ENCODE assay signal across 12 cellular contexts in the genomic region with DNA sequence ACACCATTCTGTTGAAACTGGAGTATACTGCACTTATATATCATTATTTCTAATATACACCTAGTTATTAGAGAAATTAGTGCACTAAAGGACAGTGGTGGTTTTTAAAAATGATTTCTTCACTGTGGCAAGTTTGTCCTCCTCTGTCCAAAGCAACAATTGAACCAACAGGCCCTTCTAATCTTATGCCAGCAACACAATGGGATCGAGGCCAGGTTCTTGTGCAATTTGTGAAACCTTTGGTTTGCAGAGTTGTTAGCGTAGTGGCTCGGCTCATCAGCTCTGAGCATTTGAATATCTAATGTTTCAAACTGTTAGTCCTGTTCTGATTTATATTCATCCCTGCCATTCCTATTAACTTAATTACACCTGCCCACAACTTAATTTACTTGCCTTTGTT. TPM values are rescaled to one million over a fixed set of nuclear protein-coding genes. Genes with fewer than 3 reads are reported as not detected.
DNase-seq lines count a peak whose midpoint lies in the region; ATAC-seq, FAIRE-seq and TF ChIP-seq lines count a peak whose summit lies in the region.
"Had no signal": no experiment of that assay in that cellular context is flagged by ENCODE, and none has a peak within 500 bp of the region (broad histone marks: within the 10 kb centered on the region; RNA-seq: fewer than 3 reads in every experiment).

No MANE protein-coding gene starts in this region.

- no peak overlapping the region for H3K27ac Mint-ChIP-seq in astrocyte (ENCODE audit: unreplicated experiment)

- H3K9me3 Mint-ChIP-seq in astrocyte (ENCODE audit: unreplicated experiment): no peaks in the 10 kb centered on the region

- H3K4me1 Mint-ChIP-seq in astrocyte (ENCODE audit: low read depth, unreplicated experiment): no peaks in the 10 kb centered on the region

- H3K27me3 ChIP-seq in KMS-11 (ENCODE audit: insufficient read depth, low read depth): no peaks in the 10 kb centered on the region
- H3K27me3 ChIP-seq in astrocyte (ENCODE audit: insufficient read depth, low read length): no peaks in the 10 kb centered on the region
- H3K27me3 ChIP-seq in hepatocyte: no peaks in the 10 kb centered on the region
- no peaks in the 10 kb centered on the region for H3K27me3 ChIP-seq in brain microvascular endothelial cell (replicated peaks)
- H3K27me3 ChIP-seq: foreskin keratinocyte had no signal

- H3K4me1 ChIP-seq in KMS-11 (ENCODE audit: low read depth, poor library complexity, severe bottlenecking) (peaks cover 38% of the 10 kb centered on the region), astrocyte (ENCODE audit: insufficient read depth, low read length) (peaks cover 12% of the 10 kb centered on the region), hepatocyte (ENCODE audit: insufficient read depth) (no peaks in the 10 kb centered on the region)
- H3K4me1 ChIP-seq: foreskin keratinocyte had no signal

- H3K4me3 Mint-ChIP-seq in astrocyte (ENCODE audit: unreplicated experiment): no peak overlapping the region

- no peaks in the 10 kb centered on the region for H3K79me2 ChIP-seq in KMS-11 (ENCODE audit: insufficient read depth, low read depth)
- no peaks in the 10 kb centered on the region for H3K79me2 ChIP-seq in astrocyte (ENCODE audit: insufficient read depth, low read length)
- H3K79me2 ChIP-seq in hepatocyte: no peaks in the 10 kb centered on the region

- in situ Hi-C loops in brain microvascular endothelial cell (cut with HindIII; ENCODE audit: low pct_ligation_motif_present, low sequenced_read_pairs): no loop called here

- no peaks in the 10 kb centered on the region for H3K9me2 ChIP-seq in hepatocyte (replicated peaks; ENCODE audit: insufficient read depth)

- no peaks in the 10 kb centered on the region for H3K9me3 ChIP-seq in astrocyte (ENCODE audit: insufficient read depth, low read depth, low read length)
- no peaks in the 10 kb centered on the region for H3K9me3 ChIP-seq in hepatocyte (ENCODE audit: low read depth)

- no peaks in the 10 kb centered on the region for H3K27me3 Mint-ChIP-seq in astrocyte (ENCODE audit: low read depth, unreplicated experiment)

- H2AFZ ChIP-seq in KMS-11 (ENCODE audit: low read depth) (no peak overlapping the region), astrocyte (ENCODE audit: low read depth, low read length) (no peak overlapping the region), hepatocyte (no peak overlapping the region)

- H3K9ac ChIP-seq in KMS-11: peak overlapping the region; percentile 21; the same call in 1 of the 2 replicates
- no peak overlapping the region for H3K9ac ChIP-seq in astrocyte (ENCODE audit: low read length)

- peak overlapping the region; percentile 74 for H3K27ac ChIP-seq in KMS-11
- H3K27ac ChIP-seq in astrocyte (ENCODE audit: low read depth, low read length): no peak overlapping the region
- no peak overlapping the region for H3K27ac ChIP-seq in hepatocyte
- H3K27ac ChIP-seq in brain microvascular endothelial cell: no peak overlapping the region
- H3K27ac ChIP-seq: foreskin keratinocyte had no signal

- ATAC-seq in GM19395 (IDR thresholded peaks at IDR 0.05; ENCODE audit: unreplicated experiment): no peak
- ATAC-seq: foreskin keratinocyte had no signal

- no peaks in the 10 kb centered on the region for H3K36me3 Mint-ChIP-seq in astrocyte (ENCODE audit: low read depth, unreplicated experiment)

- WGBS in hepatocyte (ENCODE audit: low lambda C conversion rate, missing lambda C conversion rate): 93% methylated on average over 3 of the region's 3 CpGs

- TF ChIP-seq CTCF in KMS-11 (conservative IDR thresholded peaks at IDR 0.05; ENCODE audit: low read depth, low read length) (no peak), astrocyte (IDR thresholded peaks at IDR 0.05; ENCODE audit: insufficient read depth, low read depth, low read length) (no peak), hepatocyte (IDR thresholded peaks at IDR 0.05; ENCODE audit: poor library complexity) (no peak), brain microvascular endothelial cell (IDR thresholded peaks at IDR 0.05; ENCODE audit: low read depth, low read length, missing control alignments) (no peak)

- H4K20me1 ChIP-seq in KMS-11 (ENCODE audit: insufficient read depth) (no peaks in the 10 kb centered on the region), astrocyte (ENCODE audit: insufficient read depth, low read length) (no peaks in the 10 kb centered on the region), hepatocyte (ENCODE audit: insufficient read depth, poor library complexity, severe bottlenecking) (no peaks in the 10 kb centered on the region)

- H3K4me2 ChIP-seq in KMS-11 (peak overlapping the region; percentile 66), astrocyte (ENCODE audit: low read length) (no peak overlapping the region), hepatocyte (no peak overlapping the region)

- H3K36me3 ChIP-seq in KMS-11 (ENCODE audit: insufficient read depth) (no peaks in the 10 kb centered on the region), astrocyte (ENCODE audit: insufficient read depth, low read length) (no peaks in the 10 kb centered on the region), hepatocyte (replicated peaks; ENCODE audit: insufficient read depth, low read depth) (no peaks in the 10 kb centered on the region), brain microvascular endothelial cell (replicated peaks) (no peaks in the 10 kb centered on the region)

- DNase-seq in astrocyte (ENCODE audit: low read depth) (peak; percentile 67), hepatocyte (ENCODE audit: low spot score) (peak; percentile 7), skeletal muscle cell (ENCODE audit: low read depth) (peak; percentile 26), NCI-H1930 (lab: John Stamatoyannopoulos, UW) (no peak), A172 (ENCODE audit: low spot score) (no peak), brain microvascular endothelial cell (no peak)
- DNase-seq: DND-41; foreskin keratinocyte; NCI-H1436 treated with DMSO at 0.1 percent for 48 hours; stimulated activated CD4-positive, alpha-beta T cell treated with anti-CD3 and anti-CD28 coated beads, Interleukin-2, amount 100 ng/mL, for 48 hours had no signal

- H3K4me3 ChIP-seq in KMS-11 (IDR thresholded peaks at IDR 0.05; ENCODE audit: insufficient read depth, low read depth, low read length) (no peak overlapping the region), astrocyte (ENCODE audit: insufficient read depth, low read depth, low read length) (no peak overlapping the region), hepatocyte (no peak overlapping the region), skeletal muscle cell (ENCODE audit: low read depth, low read length) (no peak overlapping the region), brain microvascular endothelial cell (ENCODE audit: low read depth, low read length) (no peak overlapping the region)

- no peak for FAIRE-seq in astrocyte (lab: Jason Lieb, UNC)

RNA-seq across cellular contexts. Expression of gene LRRC39, which starts 9.9 kb away (rescaled TPM):
- total RNA-seq in astrocyte (0.22 and 0.57 TPM in 2 replicates), hepatocyte (0.68 and 1.2 TPM in 2 replicates)
- 0.88 and 1.1 TPM in 2 replicates for polyA plus RNA-seq in hepatocyte
- not detected in 2 replicates for total RNA-seq in A172 (2014; rRNA removed; shearing (Covaris generic))

RNA-seq across cellular contexts. Expression of gene TRMT13, which starts 54.9 kb away (rescaled TPM):
- total RNA-seq in astrocyte (9.6 and 11.7 TPM in 2 replicates), hepatocyte (13.7 and 18.8 TPM in 2 replicates)
- 8.9 and 9.6 TPM in 2 replicates for polyA plus RNA-seq in hepatocyte
- 11.7 and 16.0 TPM in 2 replicates for total RNA-seq in A172 (2014; rRNA removed; shearing (Covaris generic))

RNA-seq across cellular contexts. Expression of gene SASS6, which starts 55.2 kb away (rescaled TPM):
- total RNA-seq in astrocyte (3.6 and 3.7 TPM in 2 replicates), hepatocyte (4.5 and 7.5 TPM in 2 replicates)
- polyA plus RNA-seq in hepatocyte: 1.9 and 2.7 TPM in 2 replicates
- 11.9 and 13.7 TPM in 2 replicates for total RNA-seq in A172 (2014; rRNA removed; shearing (Covaris generic))

Comparison
In these comparisons a context has a peak if more than half of its experiments do, and no peak if none do; other contexts are left out.
1. DNase-seq: peak in astrocyte (single experiment), hepatocyte (single experiment) and skeletal muscle cell (single experiment); none in NCI-H1930 (0 of 2), A172 (single experiment) and brain microvascular endothelial cell (single experiment).